7 cellular contexts compared by ENCODE assay signal in genomic region chr12:47401196-47401595, GRCh38.
DNase-seq lines count a peak whose midpoint lies in the region; ATAC-seq, FAIRE-seq and TF ChIP-seq lines count a peak whose summit lies in the region.
"Not testable (repeated sequence)": the region's sequence is repeated elsewhere in the genome, so short reads cannot be mapped to it uniquely, and the experiment has no call there.

No MANE protein-coding gene starts in this region.

- not testable (repeated sequence) for TF ChIP-seq POLR2A in GM12891 (IDR thresholded peaks at IDR 0.05; ENCODE audit: low read depth, low read length)

- peaks cover 73% of the 10 kb centered on the region for H3K4me1 Mint-ChIP-seq in activated CD8-positive, alpha-beta T cell treated with anti-CD3 and anti-CD28 coated beads for 36 hours (ENCODE audit: low read depth)
- peaks cover 56% of the 10 kb centered on the region for H3K4me1 Mint-ChIP-seq in activated naive CD8-positive, alpha-beta T cell treated with anti-CD3 and anti-CD28 coated beads for 36 hours
- peaks cover 21 to 56% (median 42%) of the 10 kb centered on the region in 7 donors for H3K4me1 Mint-ChIP-seq in naive thymus-derived CD4-positive, alpha-beta T cell

- CTCF ChIA-PET in activated CD8-positive, alpha-beta T cell treated with anti-CD3 and anti-CD28 coated beads for 36 hours (lab: Charles Lee); naive thymus-derived CD4-positive, alpha-beta T cell (lab: Charles Lee): not testable (repeated sequence)

- H3K4me3 Mint-ChIP-seq in activated CD8-positive, alpha-beta T cell treated with anti-CD3 and anti-CD28 coated beads for 36 hours; activated naive CD8-positive, alpha-beta T cell treated with anti-CD3 and anti-CD28 coated beads for 36 hours; naive thymus-derived CD4-positive, alpha-beta T cell: not testable (repeated sequence)

- not testable (repeated sequence) for H3K27me3 ChIP-seq in naive thymus-derived CD4-positive, alpha-beta T cell (ENCODE audit: control insufficient read depth in 2 of 2, insufficient read depth in 2 of 2, low read length in 2 of 2)

- H3K27me3 Mint-ChIP-seq in activated CD8-positive, alpha-beta T cell treated with anti-CD3 and anti-CD28 coated beads for 36 hours; activated naive CD8-positive, alpha-beta T cell treated with anti-CD3 and anti-CD28 coated beads for 36 hours; naive thymus-derived CD4-positive, alpha-beta T cell: not testable (repeated sequence)

- not testable (repeated sequence) for H3K4me3 ChIP-seq in naive thymus-derived CD4-positive, alpha-beta T cell (ENCODE audit: low read length)

- not testable (repeated sequence) for H3K36me3 ChIP-seq in naive thymus-derived CD4-positive, alpha-beta T cell (ENCODE audit: control insufficient read depth in 2 of 3, insufficient read depth in 3 of 3, low read length in 3 of 3)

- peaks cover 15 to 17% of the 10 kb centered on the region in 2 donors for H3K4me1 ChIP-seq in naive thymus-derived CD4-positive, alpha-beta T cell (ENCODE audit: control insufficient read depth in 2 of 2, insufficient read depth in 2 of 2, low read length in 2 of 2)

- POLR2A ChIA-PET in activated CD8-positive, alpha-beta T cell treated with anti-CD3 and anti-CD28 coated beads for 36 hours (lab: Charles Lee) = not testable (repeated sequence)
- POLR2A ChIA-PET in naive thymus-derived CD4-positive, alpha-beta T cell (lab: Charles Lee) = interaction anchor here (1.0 kb wide), 1 partner anchor 10 kb away, joined by 3 read pairs; no protein-coding TSS in a partner anchor

- H3K9me3 ChIP-seq in naive thymus-derived CD4-positive, alpha-beta T cell (ENCODE audit: control insufficient read depth in 2 of 3, low read length in 3 of 3) = peaks cover 0 to 11% (median 0%) of the 10 kb centered on the region in 3 experiments

- H3K36me3 Mint-ChIP-seq in activated CD8-positive, alpha-beta T cell treated with anti-CD3 and anti-CD28 coated beads for 36 hours (ENCODE audit: low read depth) = peaks cover 49% of the 10 kb centered on the region
- H3K36me3 Mint-ChIP-seq in activated naive CD8-positive, alpha-beta T cell treated with anti-CD3 and anti-CD28 coated beads for 36 hours = peaks cover 47% of the 10 kb centered on the region
- peaks cover 14 to 39% (median 19%) of the 10 kb centered on the region in 5 donors for H3K36me3 Mint-ChIP-seq in naive thymus-derived CD4-positive, alpha-beta T cell

- ATAC-seq in activated CD8-positive, alpha-beta T cell treated with anti-CD3 and anti-CD28 coated beads for 36 hours = peak; percentile 12
- peak; percentile 74 for ATAC-seq in naive thymus-derived CD4-positive, alpha-beta T cell

- not testable (repeated sequence) for H3K27ac ChIP-seq in naive thymus-derived CD4-positive, alpha-beta T cell (ENCODE audit: low read depth, low read length)

- peak overlapping the region; percentile 77 for H3K27ac Mint-ChIP-seq in activated CD8-positive, alpha-beta T cell treated with anti-CD3 and anti-CD28 coated beads for 36 hours
- peak overlapping the region; percentile 20 for H3K27ac Mint-ChIP-seq in activated naive CD8-positive, alpha-beta T cell treated with anti-CD3 and anti-CD28 coated beads for 36 hours
- H3K27ac Mint-ChIP-seq in naive thymus-derived CD4-positive, alpha-beta T cell = peak overlapping the region in 1 of 9 donors; percentile 45

- DNase-seq in GM12891 (ENCODE audit: insufficient read length, low spot score); activated naive CD8-positive, alpha-beta T cell treated with anti-CD3 and anti-CD28 coated beads for 36 hours; naive thymus-derived CD4-positive, alpha-beta T cell: not testable (repeated sequence)
- DNase-seq in MV-4-11 (lab: John Stamatoyannopoulos, UW) (peak; percentile 83), OCI-M1 (lab: John Stamatoyannopoulos, UW) (peak; percentile 92), UCSD-AML1 (lab: John Stamatoyannopoulos, UW; ENCODE audit: unreplicated experiment) (peak; percentile 11)
- DNase-seq in activated CD8-positive, alpha-beta T cell treated with anti-CD3 and anti-CD28 coated beads for 36 hours = peak; percentile 43

- intact Hi-C loops in activated CD8-positive, alpha-beta T cell treated with anti-CD3 and anti-CD28 coated beads for 36 hours (cut with micrococcal nuclease); naive thymus-derived CD4-positive, alpha-beta T cell (cut with micrococcal nuclease): not testable (repeated sequence)

- not testable (repeated sequence) for TF ChIP-seq CTCF in activated CD8-positive, alpha-beta T cell treated with anti-CD3 and anti-CD28 coated beads for 36 hours (IDR thresholded peaks at IDR 0.05)

- not testable (repeated sequence) for FAIRE-seq in GM12891 (lab: Jason Lieb, UNC)

- H3K9me3 Mint-ChIP-seq in activated CD8-positive, alpha-beta T cell treated with anti-CD3 and anti-CD28 coated beads for 36 hours = peaks cover 44% of the 10 kb centered on the region
- peaks cover 21% of the 10 kb centered on the region for H3K9me3 Mint-ChIP-seq in activated naive CD8-positive, alpha-beta T cell treated with anti-CD3 and anti-CD28 coated beads for 36 hours
- peaks cover 0 to 55% (median 21%) of the 10 kb centered on the region in 11 donors for H3K9me3 Mint-ChIP-seq in naive thymus-derived CD4-positive, alpha-beta T cell

TF ChIP-seq in GM12891, 5 proteins besides CTCF, POLR2A, EP300 and RAD21:
- peak; percentile 41; the same call in 1 of the 2 replicates for TF ChIP-seq SPI1 (IDR thresholded peaks at IDR 0.05; ENCODE audit: low read depth, low read length)
